11 cellular contexts compared by ENCODE assay signal in the genomic region with DNA sequence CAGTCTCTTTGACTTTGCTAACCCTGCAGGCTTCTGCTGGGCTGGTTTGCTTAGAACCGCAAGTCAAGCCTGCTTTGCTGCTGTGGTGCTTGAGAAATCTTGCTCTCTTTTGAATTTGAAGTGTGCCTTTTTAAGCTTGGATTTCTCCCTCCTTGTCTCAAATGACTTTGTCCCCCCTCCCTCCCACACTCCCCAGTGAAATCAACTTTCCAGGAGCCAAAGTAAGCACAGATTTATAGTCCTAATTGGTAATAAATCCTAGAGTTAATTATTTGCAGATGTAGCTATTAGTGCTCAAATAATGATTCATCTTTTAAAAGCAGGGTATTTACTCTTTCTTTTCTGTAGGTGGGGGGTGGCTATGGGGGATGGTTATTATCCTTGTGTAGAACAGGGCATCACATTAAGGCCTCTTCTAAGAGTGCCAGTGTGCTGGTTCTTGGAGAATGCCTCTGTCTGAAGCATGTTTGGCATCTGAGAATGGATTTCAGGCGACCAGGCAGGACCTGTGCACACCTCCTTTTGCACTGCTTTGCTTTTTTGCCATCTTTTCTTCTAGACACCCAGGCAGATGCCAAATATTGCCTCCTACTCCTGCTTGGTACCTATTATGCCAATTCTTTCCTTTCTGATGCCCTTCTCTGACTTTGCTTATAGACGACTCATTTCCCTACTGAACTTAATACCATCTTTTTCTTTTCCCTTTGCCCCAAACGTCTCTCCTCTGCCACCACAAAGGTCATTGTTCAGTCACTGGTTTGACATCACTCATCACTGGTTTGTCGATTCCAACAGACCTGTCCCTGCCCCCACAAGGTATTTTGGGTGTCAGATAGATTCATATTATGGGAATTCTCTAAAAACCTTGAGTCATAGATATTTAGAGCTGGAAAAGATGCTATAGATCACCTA. TPM values are rescaled to one million over a fixed set of nuclear protein-coding genes. Genes with fewer than 3 reads are reported as not detected.
DNase-seq lines count a peak whose midpoint lies in the region; ATAC-seq, FAIRE-seq and TF ChIP-seq lines count a peak whose summit lies in the region.
"Had no signal": no experiment of that assay in that cellular context is flagged by ENCODE, and none has a peak within 500 bp of the region (broad histone marks: within the 10 kb centered on the region; RNA-seq: fewer than 3 reads in every experiment).

No MANE protein-coding gene starts in this region.

- intact Hi-C loops in thyroid gland (cut with DNase I) = no loop called here

- H3K4me1 ChIP-seq in smooth muscle cell (ENCODE audit: low read depth) (peaks cover 10% of the 10 kb centered on the region), thyroid gland (peaks cover 0 to 5% of the 10 kb centered on the region in 2 donors)
- H3K4me1 ChIP-seq: SJCRH30 had no signal

- peaks cover under 1% of the 10 kb centered on the region for H3K27me3 ChIP-seq in smooth muscle cell (ENCODE audit: low read depth)
- H3K27me3 ChIP-seq in thyroid gland = no peaks in the 10 kb centered on the region
- H3K27me3 ChIP-seq: SJCRH30 had no signal

- no peak for TF ChIP-seq CTCF in smooth muscle cell (IDR thresholded peaks at IDR 0.05; ENCODE audit: borderline replicate concordance, insufficient read depth, poor library complexity, severe bottlenecking)
- TF ChIP-seq CTCF in thyroid gland (IDR thresholded peaks at IDR 0.05) = no peak

- no peak for ATAC-seq in GM21367 (IDR thresholded peaks at IDR 0.05; ENCODE audit: unreplicated experiment)
- ATAC-seq: HCT116 had no signal

- H3K36me3 ChIP-seq in smooth muscle cell (ENCODE audit: low read depth) (no peaks in the 10 kb centered on the region), thyroid gland (no peaks in the 10 kb centered on the region)
- H3K36me3 ChIP-seq: SJCRH30 had no signal

- no peaks in the 10 kb centered on the region for H4K20me1 ChIP-seq in smooth muscle cell (ENCODE audit: low read depth)

- no peak for TF ChIP-seq POLR2A in thyroid gland (IDR thresholded peaks at IDR 0.05)

- H3K79me2 ChIP-seq in smooth muscle cell (ENCODE audit: low read depth) = no peaks in the 10 kb centered on the region

- H3K9ac ChIP-seq in smooth muscle cell (ENCODE audit: low read depth) = no peak overlapping the region

- H2AFZ ChIP-seq in smooth muscle cell (ENCODE audit: low read depth) = no peak overlapping the region

- 60% methylated on average over 5 of the region's 5 CpGs for WGBS in smooth muscle cell (ENCODE audit: low lambda C conversion rate)
- WGBS in thyroid gland, 2 donors = 48 to 54% methylated on average over 5 of the region's 5 CpGs

- DNase-seq in GM03348 (ENCODE audit: low spot score) (peak; percentile 79), NCI-H2107 (lab: John Stamatoyannopoulos, UW) (peak; percentile 60), smooth muscle cell (lab: John Stamatoyannopoulos, UW; ENCODE audit: unreplicated experiment) (no peak), thyroid gland (no peak)
- DNase-seq in activated naive CD4-positive, alpha-beta T cell treated with anti-CD3 and anti-CD28 coated beads, Interleukin-2, amount 50 U/mL, for 16 hours = no peak
- DNase-seq: effector CD8-positive, alpha-beta T cell; mammary epithelial cell; SJCRH30 had no signal

- H3F3A ChIP-seq in smooth muscle cell (ENCODE audit: low read depth) = peaks cover 3% of the 10 kb centered on the region

- H3K4me2 ChIP-seq in smooth muscle cell = peak overlapping the region; percentile 12

- no peak overlapping the region for H3K27ac ChIP-seq in smooth muscle cell (ENCODE audit: low read depth)
- H3K27ac ChIP-seq in thyroid gland = no peak overlapping the region
- H3K27ac ChIP-seq: SJCRH30 had no signal

- H3K9me3 ChIP-seq in smooth muscle cell (replicated peaks; ENCODE audit: low read depth) (no peaks in the 10 kb centered on the region), thyroid gland (no peaks in the 10 kb centered on the region)
- H3K9me3 ChIP-seq: SJCRH30 had no signal

- FAIRE-seq in endometrium (lab: Jason Lieb, UNC) = peak; percentile 90

- H3K4me3 ChIP-seq in smooth muscle cell (no peak overlapping the region), thyroid gland (replicated peaks in 1 of 3) (no peak overlapping the region)
- H3K4me3 ChIP-seq: SJCRH30 had no signal

RNA-seq across cellular contexts. Expression of a gene that starts 50.7 kb away (rescaled TPM):
- 4.2 and 5.9 TPM in 2 replicates for total RNA-seq in smooth muscle cell
- 1.0 and 1.3 TPM in 2 replicates for polyA plus RNA-seq in smooth muscle cell
- 1 to 10 TPM; 3.2 to 6.6 (median 4.6) TPM for total RNA-seq in thyroid gland

Comparison
In these comparisons a context has a peak if more than half of its experiments do, and no peak if none do; other contexts are left out.
1. DNase-seq: peak in GM03348 (single experiment) and NCI-H2107 (single experiment); none in smooth muscle cell (single experiment), thyroid gland (0 of 2) and activated naive CD4-positive, alpha-beta T cell treated with anti-CD3 and anti-CD28 coated beads, Interleukin-2, amount 50 U/mL, for 16 hours (single experiment).